In genomic region chr4:56634954-56635353, GRCh38 we compare ENCODE assay signal across 9 cellular contexts. TPM values are rescaled to one million over a fixed set of nuclear protein-coding genes. Genes with fewer than 3 reads are reported as not detected.
A peak's percentile ranks its signal among the peaks of the same experiment; 100 is the strongest.
DNase-seq lines count a peak whose midpoint lies in the region; ATAC-seq, FAIRE-seq and TF ChIP-seq lines count a peak whose summit lies in the region.
"Not testable (repeated sequence)": the region's sequence is repeated elsewhere in the genome, so short reads cannot be mapped to it uniquely, and the experiment has no call there.
"Had no signal": no experiment of that assay in that cellular context is flagged by ENCODE, and none has a peak within 500 bp of the region (broad histone marks: within the 10 kb centered on the region; RNA-seq: fewer than 3 reads in every experiment).

No MANE protein-coding gene starts in this region.

- not testable (repeated sequence) for DNase-seq in A549 (ENCODE audit: low read depth in 1 of 2, low spot score in 1 of 2)
- DNase-seq in natural killer cell treated with Interleukin-12 subunit alpha and Interleukin-12 subunit beta and Interleukin-15 and Interleukin-18, amount 100 ng/mL, for 72 hours (ENCODE audit: low spot score) = peak; percentile 28

- POLR2A ChIA-PET in A549 (lab: Yijun Ruan, JAX); HEK293 (lab: Yijun Ruan, JAX): not testable (repeated sequence)

- not testable (repeated sequence) for H3K4me3 ChIP-seq in A549; HEK293 (ENCODE audit: low read depth, low read length)

- H3K9me3 Mint-ChIP-seq in natural killer cell treated with Interleukin-12 subunit alpha and Interleukin-12 subunit beta and Interleukin-15 and Interleukin-18, amount 100 ng/mL, for 72 hours = not testable (repeated sequence)

- WGBS in A549 (ENCODE audit: missing lambda C conversion rate) = 84% methylated on average over 9 of the region's 9 CpGs

- not testable (repeated sequence) for ATAC-seq in A549; natural killer cell treated with Interleukin-12 subunit alpha and Interleukin-12 subunit beta and Interleukin-15 and Interleukin-18, amount 100 ng/mL, for 72 hours

- not testable (repeated sequence) for TF ChIP-seq EP300 in A549 (IDR thresholded peaks at IDR 0.05)

- FAIRE-seq in A549 (lab: Jason Lieb, UNC) = not testable (repeated sequence)

- H3K9me3 ChIP-seq in A549; HEK293 (ENCODE audit: control insufficient read depth, insufficient read depth, low read depth, low read length): not testable (repeated sequence)

- not testable (repeated sequence) for H3K4me2 ChIP-seq in A549

- TF ChIP-seq POLR2A in A549 (IDR thresholded peaks at IDR 0.05; ENCODE audit: low read length) = not testable (repeated sequence)

- H3K4me3 Mint-ChIP-seq in natural killer cell treated with Interleukin-12 subunit alpha and Interleukin-12 subunit beta and Interleukin-15 and Interleukin-18, amount 100 ng/mL, for 72 hours = not testable (repeated sequence)

- not testable (repeated sequence) for H3K27ac Mint-ChIP-seq in natural killer cell treated with Interleukin-12 subunit alpha and Interleukin-12 subunit beta and Interleukin-15 and Interleukin-18, amount 100 ng/mL, for 72 hours

- not testable (repeated sequence) for H3K36me3 Mint-ChIP-seq in natural killer cell treated with Interleukin-12 subunit alpha and Interleukin-12 subunit beta and Interleukin-15 and Interleukin-18, amount 100 ng/mL, for 72 hours

- not testable (repeated sequence) for H3K27ac ChIP-seq in A549; HEK293 (ENCODE audit: extremely low read depth, low read depth, low read length)

- H3K4me1 ChIP-seq in A549; HEK293 (ENCODE audit: control insufficient read depth, insufficient read depth, low read length): not testable (repeated sequence)

- not testable (repeated sequence) for TF ChIP-seq CTCF in A549 (IDR thresholded peaks at IDR 0.05); HEK293 (tag by site-specific recombination; IDR thresholded peaks at IDR 0.05)

- TF ChIP-seq RAD21 in A549 (conservative IDR thresholded peaks at IDR 0.05 in 1 of 2, IDR thresholded peaks at IDR 0.05 in 1 of 2) = not testable (repeated sequence)

- H3K36me3 ChIP-seq in HEK293 (ENCODE audit: control insufficient read depth in 2 of 2, insufficient read depth in 1 of 2, low read length in 2 of 2) = not testable (repeated sequence)

- H3K27me3 Mint-ChIP-seq in natural killer cell treated with Interleukin-12 subunit alpha and Interleukin-12 subunit beta and Interleukin-15 and Interleukin-18, amount 100 ng/mL, for 72 hours = not testable (repeated sequence)

- H3K4me1 Mint-ChIP-seq in natural killer cell treated with Interleukin-12 subunit alpha and Interleukin-12 subunit beta and Interleukin-15 and Interleukin-18, amount 100 ng/mL, for 72 hours (ENCODE audit: low read depth in 2 of 2) = peaks cover 10 to 15% of the 10 kb centered on the region in 2 donors

- CTCF ChIA-PET in A549 (lab: Yijun Ruan, JAX); HEK293 (lab: Yijun Ruan, JAX): not testable (repeated sequence)

TF ChIP-seq in A549, 52 proteins besides CTCF, POLR2A, EP300 and RAD21:
- TF ChIP-seq ZC3H11A (IDR thresholded peaks at IDR 0.05) = peak; percentile 60

TF ChIP-seq in HEK293, 187 proteins besides CTCF, POLR2A, EP300 and RAD21:
- TF ChIP-seq ZNF623 (tag by site-specific recombination; IDR thresholded peaks at IDR 0.05) (peak; percentile 27; the same call in 1 of the 2 replicates), ZNF654 (tag by site-specific recombination; IDR thresholded peaks at IDR 0.05; ENCODE audit: low read depth) (0 out of 2 replicates have a peak, but pooled peaks have one; percentile 8), ZNF518A (tag by site-specific recombination; conservative IDR thresholded peaks at IDR 0.05; ENCODE audit: low read depth) (peak; percentile 60), ZNF426 (tag by site-specific recombination; IDR thresholded peaks at IDR 0.05) (peak; percentile 39), ZNF394 (tag by site-specific recombination; IDR thresholded peaks at IDR 0.05; ENCODE audit: borderline replicate concordance) (peak; percentile 43; the same call in 1 of the 2 replicates), ZNF555 (tag by site-specific recombination; conservative IDR thresholded peaks at IDR 0.05) (peak; percentile 12; the same call in 1 of the 2 replicates)

RNA-seq across cellular contexts. Expression of gene HOPX, which starts 46.1 kb away (rescaled TPM):
- polyA plus RNA-seq in A549 (2011; rRNA removed) = not detected in 2 replicates
- not detected in 2 replicates for polyA plus RNA-seq in A549 (2012; cell fraction: cytosol; rRNA removed)
- polyA plus RNA-seq in A549 (2012; cell fraction: nucleus; rRNA removed) = not detected in 2 replicates
- polyA plus RNA-seq in A549 (2017; fragmentation: RNase III; extraction: RNeasy Plus Mini Kit Qiagen cat#74134 plus additional on column Dnase treatment) = not detected in 3 replicates
- not detected in 2 replicates for polyA minus RNA-seq in A549 (2011; rRNA and poly(A)+ RNA removed)
- 100 to 1,000 TPM; 100 to 281 TPM for total RNA-seq in natural killer cell treated with Interleukin-12 subunit alpha and Interleukin-12 subunit beta and Interleukin-15 and Interleukin-18, amount 100 ng/mL, for 72 hours
- total RNA-seq: A172, A673, Caco-2, Calu3, Daoy had no signal
- polyA plus RNA-seq: BJ had no signal
